ENCODE assay signal across 1 cellular context in genomic region chr6:75601608-75602163, GRCh38.
TF ChIP-seq lines count a peak whose summit lies in the region.

Gene SENP6, plus strand, starts transcription at chr6:75601880. Its CDS starts 645 bp downstream, at chr6:75602525.

TF ChIP-seq in HepG2, 621 proteins besides CTCF, POLR2A, EP300 and RAD21 (continued from another document and continues in another):
- TF ChIP-seq, protein P1, sequence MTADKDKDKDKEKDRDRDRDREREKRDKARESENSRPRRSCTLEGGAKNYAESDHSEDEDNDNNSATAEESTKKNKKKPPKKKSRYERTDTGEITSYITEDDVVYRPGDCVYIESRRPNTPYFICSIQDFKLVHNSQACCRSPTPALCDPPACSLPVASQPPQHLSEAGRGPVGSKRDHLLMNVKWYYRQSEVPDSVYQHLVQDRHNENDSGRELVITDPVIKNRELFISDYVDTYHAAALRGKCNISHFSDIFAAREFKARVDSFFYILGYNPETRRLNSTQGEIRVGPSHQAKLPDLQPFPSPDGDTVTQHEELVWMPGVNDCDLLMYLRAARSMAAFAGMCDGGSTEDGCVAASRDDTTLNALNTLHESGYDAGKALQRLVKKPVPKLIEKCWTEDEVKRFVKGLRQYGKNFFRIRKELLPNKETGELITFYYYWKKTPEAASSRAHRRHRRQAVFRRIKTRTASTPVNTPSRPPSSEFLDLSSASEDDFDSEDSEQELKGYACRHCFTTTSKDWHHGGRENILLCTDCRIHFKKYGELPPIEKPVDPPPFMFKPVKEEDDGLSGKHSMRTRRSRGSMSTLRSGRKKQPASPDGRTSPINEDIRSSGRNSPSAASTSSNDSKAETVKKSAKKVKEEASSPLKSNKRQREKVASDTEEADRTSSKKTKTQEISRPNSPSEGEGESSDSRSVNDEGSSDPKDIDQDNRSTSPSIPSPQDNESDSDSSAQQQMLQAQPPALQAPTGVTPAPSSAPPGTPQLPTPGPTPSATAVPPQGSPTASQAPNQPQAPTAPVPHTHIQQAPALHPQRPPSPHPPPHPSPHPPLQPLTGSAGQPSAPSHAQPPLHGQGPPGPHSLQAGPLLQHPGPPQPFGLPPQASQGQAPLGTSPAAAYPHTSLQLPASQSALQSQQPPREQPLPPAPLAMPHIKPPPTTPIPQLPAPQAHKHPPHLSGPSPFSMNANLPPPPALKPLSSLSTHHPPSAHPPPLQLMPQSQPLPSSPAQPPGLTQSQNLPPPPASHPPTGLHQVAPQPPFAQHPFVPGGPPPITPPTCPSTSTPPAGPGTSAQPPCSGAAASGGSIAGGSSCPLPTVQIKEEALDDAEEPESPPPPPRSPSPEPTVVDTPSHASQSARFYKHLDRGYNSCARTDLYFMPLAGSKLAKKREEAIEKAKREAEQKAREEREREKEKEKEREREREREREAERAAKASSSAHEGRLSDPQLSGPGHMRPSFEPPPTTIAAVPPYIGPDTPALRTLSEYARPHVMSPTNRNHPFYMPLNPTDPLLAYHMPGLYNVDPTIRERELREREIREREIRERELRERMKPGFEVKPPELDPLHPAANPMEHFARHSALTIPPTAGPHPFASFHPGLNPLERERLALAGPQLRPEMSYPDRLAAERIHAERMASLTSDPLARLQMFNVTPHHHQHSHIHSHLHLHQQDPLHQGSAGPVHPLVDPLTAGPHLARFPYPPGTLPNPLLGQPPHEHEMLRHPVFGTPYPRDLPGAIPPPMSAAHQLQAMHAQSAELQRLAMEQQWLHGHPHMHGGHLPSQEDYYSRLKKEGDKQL (CRISPR knock-in tag; IDR thresholded peaks at IDR 0.05; ENCODE audit: low read depth), result 0 out of 2 replicates have a peak, but pooled peaks have one; percentile 35
- TF ChIP-seq ZFY (CRISPR knock-in tag; IDR thresholded peaks at IDR 0.05) (peak; percentile 100), KAT8 (CRISPR knock-in tag; IDR thresholded peaks at IDR 0.05) (peak; percentile 66; the same call in 1 of the 2 replicates), MEF2D (CRISPR knock-in tag; IDR thresholded peaks at IDR 0.05) (no peak), NFYB (CRISPR knock-in tag; IDR thresholded peaks at IDR 0.05) (no peak), SP140L (CRISPR knock-in tag; IDR thresholded peaks at IDR 0.05; ENCODE audit: borderline replicate concordance) (no peak; the same call in 1 of the 2 replicates), NFE2L1 (CRISPR knock-in tag; IDR thresholded peaks at IDR 0.05; ENCODE audit: borderline replicate concordance) (no peak), ATF6 (CRISPR knock-in tag; conservative IDR thresholded peaks at IDR 0.05) (no peak), MTA3 (CRISPR knock-in tag; IDR thresholded peaks at IDR 0.05) (no peak), RFX5 (IDR thresholded peaks at IDR 0.05; ENCODE audit: low read depth, low read length) (no peak), RORA (CRISPR knock-in tag; IDR thresholded peaks at IDR 0.05) (no peak), ZSCAN31 (CRISPR knock-in tag; IDR thresholded peaks at IDR 0.05; ENCODE audit: low read depth) (peak; percentile 82), ZNF224 (CRISPR knock-in tag; IDR thresholded peaks at IDR 0.05) (no peak), MLX (CRISPR knock-in tag; IDR thresholded peaks at IDR 0.05) (0 out of 2 replicates have a peak, but pooled peaks have one; percentile 26), PCBP1 (IDR thresholded peaks at IDR 0.05; ENCODE audit: borderline replicate concordance, low read depth, low read length) (no peak), ZNF407 (CRISPR knock-in tag; IDR thresholded peaks at IDR 0.05; ENCODE audit: not compliant biosample characterization) (no peak), MEIS1 (CRISPR knock-in tag; IDR thresholded peaks at IDR 0.05; ENCODE audit: borderline replicate concordance) (no peak), THYN1 (CRISPR knock-in tag; IDR thresholded peaks at IDR 0.05; ENCODE audit: borderline replicate concordance, low read depth) (no peak), POLR2AphosphoS5 (IDR thresholded peaks at IDR 0.05; ENCODE audit: low read depth, low read length) (peak; percentile 82), TCF7 (IDR thresholded peaks at IDR 0.05; ENCODE audit: low read depth) (no peak), KMT2A (CRISPR knock-in tag; IDR thresholded peaks at IDR 0.05) (peak; percentile 92), KLF15 (CRISPR knock-in tag; IDR thresholded peaks at IDR 0.05; ENCODE audit: borderline replicate concordance) (no peak), FOXK2 (IDR thresholded peaks at IDR 0.05) (no peak), SOX6 (IDR thresholded peaks at IDR 0.05) (no peak), SOX6 (CRISPR knock-in tag; IDR thresholded peaks at IDR 0.05) (no peak), NFE2L2 (IDR thresholded peaks at IDR 0.05; ENCODE audit: low read length) (no peak), AGO2 (optimal IDR thresholded peaks at IDR 0.05; ENCODE audit: low read depth, low read length) (no peak), E2F5 (CRISPR knock-in tag; conservative IDR thresholded peaks at IDR 0.05) (no peak), ELF1 (CRISPR knock-in tag; IDR thresholded peaks at IDR 0.05) (no peak), ZNF563 (CRISPR knock-in tag; IDR thresholded peaks at IDR 0.05) (peak; percentile 81), ZC3H4 (CRISPR knock-in tag; IDR thresholded peaks at IDR 0.05; ENCODE audit: borderline replicate concordance) (no peak), BATF2 (CRISPR knock-in tag; IDR thresholded peaks at IDR 0.05) (no peak), ZNF883 (CRISPR knock-in tag; IDR thresholded peaks at IDR 0.05; ENCODE audit: not compliant biosample characterization) (peak; percentile 81), ZNF33B (CRISPR knock-in tag; IDR thresholded peaks at IDR 0.05) (no peak)
- TF ChIP-seq, protein P2, sequence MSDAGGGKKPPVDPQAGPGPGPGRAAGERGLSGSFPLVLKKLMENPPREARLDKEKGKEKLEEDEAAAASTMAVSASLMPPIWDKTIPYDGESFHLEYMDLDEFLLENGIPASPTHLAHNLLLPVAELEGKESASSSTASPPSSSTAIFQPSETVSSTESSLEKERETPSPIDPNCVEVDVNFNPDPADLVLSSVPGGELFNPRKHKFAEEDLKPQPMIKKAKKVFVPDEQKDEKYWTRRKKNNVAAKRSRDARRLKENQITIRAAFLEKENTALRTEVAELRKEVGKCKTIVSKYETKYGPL (CRISPR knock-in tag; IDR thresholded peaks at IDR 0.05), result 0 out of 2 replicates have a peak, but pooled peaks have one; percentile 7
- TF ChIP-seq, protein P3, sequence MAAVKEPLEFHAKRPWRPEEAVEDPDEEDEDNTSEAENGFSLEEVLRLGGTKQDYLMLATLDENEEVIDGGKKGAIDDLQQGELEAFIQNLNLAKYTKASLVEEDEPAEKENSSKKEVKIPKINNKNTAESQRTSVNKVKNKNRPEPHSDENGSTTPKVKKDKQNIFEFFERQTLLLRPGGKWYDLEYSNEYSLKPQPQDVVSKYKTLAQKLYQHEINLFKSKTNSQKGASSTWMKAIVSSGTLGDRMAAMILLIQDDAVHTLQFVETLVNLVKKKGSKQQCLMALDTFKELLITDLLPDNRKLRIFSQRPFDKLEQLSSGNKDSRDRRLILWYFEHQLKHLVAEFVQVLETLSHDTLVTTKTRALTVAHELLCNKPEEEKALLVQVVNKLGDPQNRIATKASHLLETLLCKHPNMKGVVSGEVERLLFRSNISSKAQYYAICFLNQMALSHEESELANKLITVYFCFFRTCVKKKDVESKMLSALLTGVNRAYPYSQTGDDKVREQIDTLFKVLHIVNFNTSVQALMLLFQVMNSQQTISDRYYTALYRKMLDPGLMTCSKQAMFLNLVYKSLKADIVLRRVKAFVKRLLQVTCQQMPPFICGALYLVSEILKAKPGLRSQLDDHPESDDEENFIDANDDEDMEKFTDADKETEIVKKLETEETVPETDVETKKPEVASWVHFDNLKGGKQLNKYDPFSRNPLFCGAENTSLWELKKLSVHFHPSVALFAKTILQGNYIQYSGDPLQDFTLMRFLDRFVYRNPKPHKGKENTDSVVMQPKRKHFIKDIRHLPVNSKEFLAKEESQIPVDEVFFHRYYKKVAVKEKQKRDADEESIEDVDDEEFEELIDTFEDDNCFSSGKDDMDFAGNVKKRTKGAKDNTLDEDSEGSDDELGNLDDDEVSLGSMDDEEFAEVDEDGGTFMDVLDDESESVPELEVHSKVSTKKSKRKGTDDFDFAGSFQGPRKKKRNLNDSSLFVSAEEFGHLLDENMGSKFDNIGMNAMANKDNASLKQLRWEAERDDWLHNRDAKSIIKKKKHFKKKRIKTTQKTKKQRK (IDR thresholded peaks at IDR 0.05; ENCODE audit: low read length), result no peak
